Comparison of ENCODE assay signal across 25 cellular contexts in genomic region chr6:43768506-43768860, GRCh38. TPM values are rescaled to one million over a fixed set of nuclear protein-coding genes. Genes with fewer than 3 reads are reported as not detected.
DNase-seq lines count a peak whose midpoint lies in the region; ATAC-seq and TF ChIP-seq lines count a peak whose summit lies in the region.
"Had no signal": no experiment of that assay in that cellular context is flagged by ENCODE, and none has a peak within 500 bp of the region (broad histone marks: within the 10 kb centered on the region; RNA-seq: fewer than 3 reads in every experiment).

No MANE protein-coding gene starts in this region.

- H3K27ac ChIP-seq in right atrium auricular region (peak overlapping the region in 1 of 2 donors; percentile 98), colonic mucosa (peak overlapping the region; percentile 98), subcutaneous abdominal adipose tissue (ENCODE audit: low read depth, low read length) (peak overlapping the region; percentile 96)

- H3K27me3 ChIP-seq in right atrium auricular region (no peaks in the 10 kb centered on the region), colonic mucosa (no peaks in the 10 kb centered on the region), mucosa of stomach (ENCODE audit: control insufficient read depth, insufficient read depth, low read length) (no peaks in the 10 kb centered on the region), subcutaneous abdominal adipose tissue (ENCODE audit: control insufficient read depth in 5 of 5, insufficient read depth in 4 of 5, low read length in 5 of 5) (no peaks in the 10 kb centered on the region)
- H3K27me3 ChIP-seq: dorsolateral prefrontal cortex, gastroesophageal sphincter, left lung had no signal

- TF ChIP-seq CTCF in right atrium auricular region (IDR thresholded peaks at IDR 0.05) (no peak), colonic mucosa (IDR thresholded peaks at IDR 0.05) (no peak)

- no peak for ATAC-seq in HG03460 (IDR thresholded peaks at IDR 0.05; ENCODE audit: unreplicated experiment)
- ATAC-seq: activated CD4-positive, CD25-positive, alpha-beta regulatory T cell treated with anti-CD3 and anti-CD28 coated beads, Interleukin-2, amount 50 U/mL, for 24 hours; activated naive CD8-positive, alpha-beta T cell treated with anti-CD3 and anti-CD28 coated beads, Interleukin-2, amount 50 U/mL, for 24 hours; gastroesophageal sphincter; left lung; naive thymus-derived CD4-positive, alpha-beta T cell; stimulated activated naive B cell treated with anti-CD40 and anti-IgM and Interleukin-4, amounts not matched to agents 10 μg/mL and 1 μg/mL and 100 μg/mL, for 72 hours had no signal

- H3K4me3 ChIP-seq in right atrium auricular region: no peak overlapping the region
- H3K4me3 ChIP-seq in colonic mucosa: no peak overlapping the region
- H3K4me3 ChIP-seq in mucosa of stomach (ENCODE audit: low read length): no peak overlapping the region
- H3K4me3 ChIP-seq in subcutaneous abdominal adipose tissue (ENCODE audit: low read depth in 1 of 5, low read length in 5 of 5): no peak overlapping the region
- H3K4me3 ChIP-seq: gastroesophageal sphincter, left lung, prostate gland had no signal

- H3K9ac ChIP-seq in colonic mucosa (ENCODE audit: low read depth in 2 of 2, low read length in 2 of 2) (peak overlapping the region in 1 of 2 donors; percentile 54), mucosa of stomach (ENCODE audit: low read length) (peak overlapping the region; percentile 4), subcutaneous abdominal adipose tissue (ENCODE audit: low read length in 5 of 5) (peak overlapping the region in 2 of 5 donors; percentile 36 to 69)

- H3K4me1 ChIP-seq in right atrium auricular region: peaks cover 0 to 31% of the 10 kb centered on the region in 2 donors
- H3K4me1 ChIP-seq in colonic mucosa: peaks cover 2% of the 10 kb centered on the region
- peaks cover 65% of the 10 kb centered on the region for H3K4me1 ChIP-seq in mucosa of stomach (ENCODE audit: control insufficient read depth, insufficient read depth, low read length)
- H3K4me1 ChIP-seq in subcutaneous abdominal adipose tissue (ENCODE audit: control insufficient read depth in 5 of 5, insufficient read depth in 5 of 5, low read length in 5 of 5): peaks cover 4 to 46% (median 31%) of the 10 kb centered on the region in 5 donors

- H3K36me3 ChIP-seq in right atrium auricular region (no peaks in the 10 kb centered on the region), colonic mucosa (no peaks in the 10 kb centered on the region), mucosa of stomach (ENCODE audit: control insufficient read depth, insufficient read depth, low read length) (peaks cover 5% of the 10 kb centered on the region), subcutaneous abdominal adipose tissue (ENCODE audit: control insufficient read depth in 5 of 5, insufficient read depth in 5 of 5, low read length in 5 of 5) (no peaks in the 10 kb centered on the region)
- H3K36me3 ChIP-seq: gastroesophageal sphincter, left lung, prostate gland had no signal

- DNase-seq in cardiac septum (ENCODE audit: low spot score) (peak; percentile 6), right atrium auricular region (ENCODE audit: low spot score) (no peak), colonic mucosa (no peak), kidney tubule cell (ENCODE audit: low spot score) (no peak), NCI-H1417 (lab: John Stamatoyannopoulos, UW) (no peak)
- DNase-seq: activated CD4-positive, alpha-beta T cell treated with anti-CD3 and anti-CD28 coated beads, Interleukin-2, amount 50 U/mL, for 48 hours; activated naive CD8-positive, alpha-beta T cell treated with anti-CD3 and anti-CD28 coated beads, Interleukin-2, amount 50 U/mL, for 24 hours; activated T-cell treated with anti-CD3 and anti-CD28 coated beads, Interleukin-2, amount 50 U/mL, for 48 hours; cerebellar nuclear complex; KBM-7; MM.1S; NCI-H2029 treated with DMSO at 0.1 percent for 48 hours; NCI-H524 treated with DMSO at 0.1 percent for 48 hours; NK-92 treated with Interleukin-12 subunit alpha and Interleukin-12 subunit beta, amount 100 ng/mL, for 24 hours; SHP77; stimulated activated naive B cell treated with anti-CD40 and anti-IgM and Interleukin-4, amounts not matched to agents 10 μg/mL and 1 μg/mL and 100 μg/mL, for 72 hours had no signal

- intact Hi-C loops in cardiac septum (cut with DNase I) (loop anchor here (2.0 to 5.0 kb wide), 3 partner anchors 46 to 102 kb away; no protein-coding TSS in a partner anchor), colonic mucosa (cut with DNase I) (loop anchor here (2.0 kb wide), 2 partner anchors 184 to 310 kb away; no protein-coding TSS in a partner anchor)

- no peaks in the 10 kb centered on the region for H3K9me3 ChIP-seq in right atrium auricular region
- H3K9me3 ChIP-seq in colonic mucosa: no peaks in the 10 kb centered on the region
- H3K9me3 ChIP-seq in mucosa of stomach (ENCODE audit: control insufficient read depth, low read length): no peaks in the 10 kb centered on the region
- no peaks in the 10 kb centered on the region for H3K9me3 ChIP-seq in subcutaneous abdominal adipose tissue (ENCODE audit: control insufficient read depth in 5 of 5, low read length in 5 of 5)
- H3K9me3 ChIP-seq: gastroesophageal sphincter, left lung, prostate gland had no signal

RNA-seq across cellular contexts. Expression of gene VEGFA, which starts 1.5 kb away (rescaled TPM):
- total RNA-seq in cardiac septum (233 TPM), right atrium auricular region (100 to 1,000 TPM; 102 to 132 TPM), colonic mucosa (100 to 1,000 TPM; 113 to 216 TPM)
